In genomic region chr11:10294289-10294953, GRCh38 we compare ENCODE assay signal across 8 cellular contexts.
DNase-seq lines count a peak whose midpoint lies in the region; TF ChIP-seq lines count a peak whose summit lies in the region.

No MANE protein-coding gene starts in this region.

- peak overlapping the region; percentile 96 to 99 (median 99) for H3K27ac Mint-ChIP-seq in nephron

- TF ChIP-seq CTCF in AG09309 (IDR thresholded peaks at IDR 0.05; ENCODE audit: control insufficient read depth, insufficient read depth, low read depth, low read length, missing control alignments) (no peak), WI38 (IDR thresholded peaks at IDR 0.05; ENCODE audit: low read depth, low read length) (no peak), nephron (IDR thresholded peaks at IDR 0.05; ENCODE audit: unreplicated experiment in 3 of 3) (no peak)

- peaks cover 36% of the 10 kb centered on the region for H3K4me1 ChIP-seq in HAP-1

- no peaks in the 10 kb centered on the region for H3K9me3 ChIP-seq in HAP-1

- peaks cover 15% of the 10 kb centered on the region for H3K36me3 Mint-ChIP-seq in nephron (ENCODE audit: low read depth)

- DNase-seq in AG09309 (ENCODE audit: low read depth) (no peak), HAP-1 (ENCODE audit: low spot score in 2 of 2) (peak; percentile 50 to 60), fibroblast of the conjunctiva (ENCODE audit: low read depth) (peak; percentile 67), cerebellar nuclear complex (lab: John Stamatoyannopoulos, UW) (no peak), SHP77 treated with DMSO at 0.1 percent for 48 hours (lab: John Stamatoyannopoulos, UW) (no peak)
- DNase-seq in stimulated activated CD4-positive, alpha-beta T cell treated with anti-CD3 and anti-CD28 coated beads, Interleukin-2, amount 100 ng/mL, for 24 hours, result no peak

- H3K27me3 Mint-ChIP-seq in nephron (ENCODE audit: low read depth), result peaks cover 20% of the 10 kb centered on the region

- H3K27me3 ChIP-seq in HAP-1 (ENCODE audit: low read depth), result no peaks in the 10 kb centered on the region

- peaks cover 39% of the 10 kb centered on the region for H3K4me1 Mint-ChIP-seq in nephron

- H3K4me3 Mint-ChIP-seq in nephron, result peak overlapping the region; percentile 93 to 97 (median 96)

- H3K4me3 ChIP-seq in AG09309 (ENCODE audit: control insufficient read depth, low read depth, low read length) (peak overlapping the region; percentile 53), HAP-1 (peak overlapping the region; percentile 56), WI38 (ENCODE audit: low read depth, low read length) (peak overlapping the region; percentile 64)

- in situ Hi-C loops in HAP-1 (cut with MboI; ENCODE audit: low sequenced_read_pairs), result loop anchor here (10.0 kb wide), 1 partner anchor 90 kb away; no protein-coding TSS in a partner anchor

- H3K9me3 Mint-ChIP-seq in nephron, result no peaks in the 10 kb centered on the region

- H3K36me3 ChIP-seq in HAP-1 (replicated peaks), result no peaks in the 10 kb centered on the region

Comparison
In these comparisons a context has a peak if more than half of its experiments do, and no peak if none do; other contexts are left out.
1. DNase-seq: peak in HAP-1 (2 of 2) and fibroblast of the conjunctiva (single experiment); none in AG09309 (single experiment), stimulated activated CD4-positive, alpha-beta T cell treated with anti-CD3 and anti-CD28 coated beads, Interleukin-2, amount 100 ng/mL, for 24 hours (0 of 2), cerebellar nuclear complex (0 of 2) and SHP77 treated with DMSO at 0.1 percent for 48 hours (single experiment).
2. Peak in every context shown above with its lines, with median percentiles within 50 percentile points of each other: H3K4me3 ChIP-seq.